ENCODE assay signal across 1 cellular context in genomic region chr16:67108489-67108888, GRCh38.
TF ChIP-seq lines count a peak whose summit lies in the region.

No MANE protein-coding gene starts in this region.

TF ChIP-seq in HepG2, 621 proteins besides CTCF, POLR2A, EP300 and RAD21:
- TF ChIP-seq ZNF121 (CRISPR knock-in tag; IDR thresholded peaks at IDR 0.05) (peak; percentile 53; the same call in 1 of the 2 replicates), PCBP1 (IDR thresholded peaks at IDR 0.05; ENCODE audit: borderline replicate concordance, low read depth, low read length) (no peak)
